In genomic region chr5:67215592-67216471, GRCh38 we compare ENCODE assay signal across 8 cellular contexts. TPM values are rescaled to one million over a fixed set of nuclear protein-coding genes. Genes with fewer than 3 reads are reported as not detected.
A peak's percentile ranks its signal among the peaks of the same experiment; 100 is the strongest.
DNase-seq lines count a peak whose midpoint lies in the region; ATAC-seq and TF ChIP-seq lines count a peak whose summit lies in the region.

No MANE protein-coding gene starts in this region.

- DNase-seq in Daoy (ENCODE audit: low read depth) (peak; percentile 44), MM.1S (peak; percentile 91), occipital lobe (lab: John Stamatoyannopoulos, UW) (no peak)
- DNase-seq in activated CD4-positive, alpha-beta T cell treated with anti-CD3 and anti-CD28 coated beads, Interleukin-2, amount 10 ng/mL, durations not matched to agents 24 days and 14 days: peak; percentile 93
- peak; percentile 46 to 86 (median 72) for DNase-seq in naive thymus-derived CD8-positive, alpha-beta T cell

- H3K4me3 Mint-ChIP-seq in activated CD4-positive, alpha-beta T cell treated with anti-CD3 and anti-CD28 coated beads, Interleukin-2, amount 10 ng/mL, durations not matched to agents 24 days and 14 days: peak overlapping the region; percentile 83
- H3K4me3 Mint-ChIP-seq in naive thymus-derived CD8-positive, alpha-beta T cell: peak overlapping the region; percentile 55 to 87 (median 80)
- H3K4me3 Mint-ChIP-seq in stimulated activated naive CD8-positive, alpha-beta T cell treated with anti-CD3 and anti-CD28 coated beads, Interleukin-15, Interleukin-2, amounts not matched to agents 100 ng/mL and 50 ng/mL, for 24 hours: peak overlapping the region; percentile 51

- H3K4me1 ChIP-seq in MM.1S (ENCODE audit: low read length): peaks cover 22% of the 10 kb centered on the region
- H3K4me1 ChIP-seq in duodenal mucosa (ENCODE audit: control insufficient read depth in 1 of 2, insufficient read depth in 2 of 2, low read length in 2 of 2): peaks cover 20 to 23% of the 10 kb centered on the region in 2 donors

- peaks cover 3% of the 10 kb centered on the region for H3K9me3 Mint-ChIP-seq in activated CD4-positive, alpha-beta T cell treated with anti-CD3 and anti-CD28 coated beads, Interleukin-2, amount 10 ng/mL, durations not matched to agents 24 days and 14 days
- H3K9me3 Mint-ChIP-seq in naive thymus-derived CD8-positive, alpha-beta T cell: peaks cover 0 to 10% (median 0%) of the 10 kb centered on the region in 9 donors
- H3K9me3 Mint-ChIP-seq in stimulated activated naive CD8-positive, alpha-beta T cell treated with anti-CD3 and anti-CD28 coated beads, Interleukin-15, Interleukin-2, amounts not matched to agents 100 ng/mL and 50 ng/mL, for 24 hours: no peaks in the 10 kb centered on the region

- H3K27me3 ChIP-seq in MM.1S (replicated peaks; ENCODE audit: insufficient read depth, low read length) (no peaks in the 10 kb centered on the region), duodenal mucosa (ENCODE audit: control insufficient read depth in 1 of 2, insufficient read depth in 2 of 2, low read length in 2 of 2) (no peaks in the 10 kb centered on the region)

- no peaks in the 10 kb centered on the region for H3K79me2 ChIP-seq in MM.1S (ENCODE audit: low read length)

- peak overlapping the region; percentile 41 for H3K4me3 ChIP-seq in MM.1S (ENCODE audit: low read length)
- H3K4me3 ChIP-seq in duodenal mucosa (ENCODE audit: low read depth in 1 of 2, low read length in 2 of 2): peak overlapping the region; percentile 46 to 53

- H3K36me3 Mint-ChIP-seq in activated CD4-positive, alpha-beta T cell treated with anti-CD3 and anti-CD28 coated beads, Interleukin-2, amount 10 ng/mL, durations not matched to agents 24 days and 14 days (ENCODE audit: low read depth): peaks cover 4% of the 10 kb centered on the region
- no peaks in the 10 kb centered on the region for H3K36me3 Mint-ChIP-seq in naive thymus-derived CD8-positive, alpha-beta T cell
- no peaks in the 10 kb centered on the region for H3K36me3 Mint-ChIP-seq in stimulated activated naive CD8-positive, alpha-beta T cell treated with anti-CD3 and anti-CD28 coated beads, Interleukin-15, Interleukin-2, amounts not matched to agents 100 ng/mL and 50 ng/mL, for 24 hours (ENCODE audit: low read depth)

- peaks cover 17% of the 10 kb centered on the region for H3F3A ChIP-seq in MM.1S (ENCODE audit: insufficient read depth, low read length)

- POLR2A ChIA-PET in naive thymus-derived CD8-positive, alpha-beta T cell (lab: Charles Lee): interaction anchor here (0.6 to 3.8 kb wide), 9 partner anchors 9 to 1495 kb away, joined by 3 to 45 read pairs (median 6); partner anchors contain the start of gene PIK3R1

- H3K9me3 ChIP-seq in MM.1S (replicated peaks; ENCODE audit: insufficient read depth, low read length) (no peaks in the 10 kb centered on the region), duodenal mucosa (ENCODE audit: control insufficient read depth in 1 of 2, low read length in 2 of 2) (no peaks in the 10 kb centered on the region)

- H3K4me2 ChIP-seq in MM.1S (ENCODE audit: low read depth, low read length): peak overlapping the region; percentile 84

- H3K27ac Mint-ChIP-seq in activated CD4-positive, alpha-beta T cell treated with anti-CD3 and anti-CD28 coated beads, Interleukin-2, amount 10 ng/mL, durations not matched to agents 24 days and 14 days: peak overlapping the region; percentile 99
- peak overlapping the region; percentile 96 to 99 (median 98) for H3K27ac Mint-ChIP-seq in naive thymus-derived CD8-positive, alpha-beta T cell
- peak overlapping the region; percentile 92 for H3K27ac Mint-ChIP-seq in stimulated activated naive CD8-positive, alpha-beta T cell treated with anti-CD3 and anti-CD28 coated beads, Interleukin-15, Interleukin-2, amounts not matched to agents 100 ng/mL and 50 ng/mL, for 24 hours

- no peaks in the 10 kb centered on the region for H3K9me2 ChIP-seq in MM.1S (replicated peaks; ENCODE audit: insufficient read depth, low read length)

- H3K9ac ChIP-seq in MM.1S (ENCODE audit: low read length) (peak overlapping the region; percentile 46), duodenal mucosa (ENCODE audit: low read depth in 1 of 2, low read length in 2 of 2) (peak overlapping the region in 1 of 2 donors; percentile 36)

- H3K36me3 ChIP-seq in MM.1S (replicated peaks; ENCODE audit: insufficient read depth, low read length): no peaks in the 10 kb centered on the region
- no peaks in the 10 kb centered on the region for H3K36me3 ChIP-seq in duodenal mucosa (ENCODE audit: control insufficient read depth in 1 of 2, insufficient read depth in 2 of 2, low read length in 2 of 2)

- H3K27ac ChIP-seq in MM.1S (ENCODE audit: low read length) (peak overlapping the region; percentile 85), duodenal mucosa (ENCODE audit: low read depth, low read length) (peak overlapping the region; percentile 47)

- intact Hi-C loops in activated CD4-positive, alpha-beta T cell treated with anti-CD3 and anti-CD28 coated beads, Interleukin-2, amount 10 ng/mL, durations not matched to agents 24 days and 14 days (cut with micrococcal nuclease): no loop called here

- H3K27me3 Mint-ChIP-seq in activated CD4-positive, alpha-beta T cell treated with anti-CD3 and anti-CD28 coated beads, Interleukin-2, amount 10 ng/mL, durations not matched to agents 24 days and 14 days: no peaks in the 10 kb centered on the region
- no peaks in the 10 kb centered on the region for H3K27me3 Mint-ChIP-seq in naive thymus-derived CD8-positive, alpha-beta T cell
- no peaks in the 10 kb centered on the region for H3K27me3 Mint-ChIP-seq in stimulated activated naive CD8-positive, alpha-beta T cell treated with anti-CD3 and anti-CD28 coated beads, Interleukin-15, Interleukin-2, amounts not matched to agents 100 ng/mL and 50 ng/mL, for 24 hours

- TF ChIP-seq CTCF in MM.1S (IDR thresholded peaks at IDR 0.05; ENCODE audit: low read length): no peak

- ATAC-seq in GM21619 (IDR thresholded peaks at IDR 0.05; ENCODE audit: unreplicated experiment): peak; percentile 99
- peak; percentile 97 for ATAC-seq in naive thymus-derived CD8-positive, alpha-beta T cell

- H3K4me1 Mint-ChIP-seq in activated CD4-positive, alpha-beta T cell treated with anti-CD3 and anti-CD28 coated beads, Interleukin-2, amount 10 ng/mL, durations not matched to agents 24 days and 14 days: peaks cover 55% of the 10 kb centered on the region
- H3K4me1 Mint-ChIP-seq in naive thymus-derived CD8-positive, alpha-beta T cell: peaks cover 48 to 61% (median 59%) of the 10 kb centered on the region in 4 donors
- H3K4me1 Mint-ChIP-seq in stimulated activated naive CD8-positive, alpha-beta T cell treated with anti-CD3 and anti-CD28 coated beads, Interleukin-15, Interleukin-2, amounts not matched to agents 100 ng/mL and 50 ng/mL, for 24 hours (ENCODE audit: low read depth): peaks cover 51% of the 10 kb centered on the region

- H2AFZ ChIP-seq in MM.1S (ENCODE audit: low read length): peak overlapping the region; percentile 75

- H4K20me1 ChIP-seq in MM.1S (ENCODE audit: insufficient read depth, low read length): no peaks in the 10 kb centered on the region

RNA-seq across cellular contexts. Expression of gene CD180, which starts 19.2 kb away (rescaled TPM):
- total RNA-seq in Daoy (2014; rRNA removed; shearing (Covaris generic)): not detected in 2 replicates
- 0.26 and 0.47 TPM in 2 replicates for total RNA-seq in activated CD4-positive, alpha-beta T cell treated with anti-CD3 and anti-CD28 coated beads, Interleukin-2, amount 10 ng/mL, durations not matched to agents 24 days and 14 days
- total RNA-seq in naive thymus-derived CD8-positive, alpha-beta T cell: 1 to 10 TPM; 1.4 to 2.1 TPM
- polyA plus RNA-seq in naive thymus-derived CD8-positive, alpha-beta T cell: under 1 TPM in 2 of 3 donors, not detected in 1; 0.03 to 0.08 TPM
- 0.47 TPM for total RNA-seq in occipital lobe
